Comparison of ENCODE assay signal across 15 cellular contexts in genomic region chr18:79469751-79470150, GRCh38.
DNase-seq lines count a peak whose midpoint lies in the region; ATAC-seq, FAIRE-seq and TF ChIP-seq lines count a peak whose summit lies in the region.
"Had no signal": no experiment of that assay in that cellular context is flagged by ENCODE, and none has a peak within 500 bp of the region (broad histone marks: within the 10 kb centered on the region; RNA-seq: fewer than 3 reads in every experiment).

No MANE protein-coding gene starts in this region.

- H2BK15ac ChIP-seq in H1 (ENCODE audit: low read length), result no peak overlapping the region

- TF ChIP-seq CTCF in H1 (IDR thresholded peaks at IDR 0.05; ENCODE audit: control extremely low read depth in 1 of 3, insufficient read depth in 1 of 3, low read depth in 1 of 3, low read length in 3 of 3), result no peak
- TF ChIP-seq CTCF in right lobe of liver (IDR thresholded peaks at IDR 0.05), result no peak

- no peak overlapping the region for H3K23ac ChIP-seq in H1 (ENCODE audit: insufficient read length)

- H2AK5ac ChIP-seq in H1 (ENCODE audit: low read depth, low read length), result no peak overlapping the region

- POLR2A ChIA-PET in H1 (lab: Charles Lee; ENCODE audit: partially characterized antibody), result no interaction called here

- H3K9ac ChIP-seq in H1 (replicated peaks in 1 of 4; ENCODE audit: extremely low read depth in 1 of 4, low read depth in 3 of 4, low read length in 3 of 4), result no peak overlapping the region

- H2BK5ac ChIP-seq in H1 (ENCODE audit: low read depth, low read length), result no peak overlapping the region

- DNase-seq in activated naive CD8-positive, alpha-beta T cell treated with anti-CD3 and anti-CD28 coated beads for 36 hours, result no peak
- DNase-seq in activated naive CD8-positive, alpha-beta T cell treated with anti-CD3 and anti-CD28 coated beads, Interleukin-2, amount 50 U/mL, for 24 hours, result no peak
- DNase-seq in H1 (ENCODE audit: low read depth in 1 of 2, low spot score in 2 of 2) (no peak), UCSD-AML1 (lab: John Stamatoyannopoulos, UW; ENCODE audit: unreplicated experiment) (no peak), right lobe of liver (no peak), NCI-H2171 (lab: John Stamatoyannopoulos, UW) (no peak)
- DNase-seq: BE2C; CD8-positive, alpha-beta memory T cell; DMS53; GF-D8 had no signal

- no peaks in the 10 kb centered on the region for H3K79me1 ChIP-seq in H1 (ENCODE audit: low read depth, low read length)

- no peak overlapping the region for H3K4me3 ChIP-seq in H1 (ENCODE audit: extremely low read depth in 1 of 4, insufficient read depth in 2 of 4, low read depth in 3 of 4, low read length in 4 of 4)
- no peak overlapping the region for H3K4me3 ChIP-seq in right lobe of liver

- no peaks in the 10 kb centered on the region for H3K79me2 ChIP-seq in H1 (ENCODE audit: control insufficient read depth in 1 of 2, insufficient read depth in 2 of 2, low read length in 2 of 2)

- H3K14ac ChIP-seq in H1 (ENCODE audit: insufficient read length), result no peak overlapping the region

- no peak overlapping the region for H3K4me2 ChIP-seq in H1 (ENCODE audit: insufficient read depth in 1 of 2, low read depth in 2 of 2, low read length in 2 of 2)

- no peaks in the 10 kb centered on the region for H3K9me3 Mint-ChIP-seq in activated naive CD8-positive, alpha-beta T cell treated with anti-CD3 and anti-CD28 coated beads for 36 hours
- no peaks in the 10 kb centered on the region for H3K9me3 Mint-ChIP-seq in activated naive CD8-positive, alpha-beta T cell treated with anti-CD3 and anti-CD28 coated beads, Interleukin-2, amount 50 U/mL, for 24 hours
- H3K9me3 Mint-ChIP-seq in IgD-negative memory B cell, result no peaks in the 10 kb centered on the region
- no peaks in the 10 kb centered on the region for H3K9me3 Mint-ChIP-seq in stimulated activated memory B cell treated with anti-CD40 and anti-IgM and Interleukin-4, amounts not matched to agents 10 μg/mL and 1 μg/mL and 100 μg/mL, for 72 hours
- H3K9me3 Mint-ChIP-seq: CD8-positive, alpha-beta memory T cell had no signal

- H2BK120ac ChIP-seq in H1 (replicated peaks; ENCODE audit: low read depth, low read length), result no peak overlapping the region

- no peak overlapping the region for H2BK20ac ChIP-seq in H1 (ENCODE audit: low read length)

- peak overlapping the region; percentile 1 for H4K91ac ChIP-seq in H1 (replicated peaks; ENCODE audit: insufficient read length, low read length)

- no peak overlapping the region for H4K5ac ChIP-seq in H1 (ENCODE audit: insufficient read length, low read depth, low read length)

- TF ChIP-seq POLR2A in H1 (IDR thresholded peaks at IDR 0.05; ENCODE audit: control extremely low read depth in 1 of 2, low read depth in 2 of 2, low read length in 2 of 2) (no peak), right lobe of liver (IDR thresholded peaks at IDR 0.05) (no peak)

- CTCF ChIA-PET in H1 (lab: Charles Lee; ENCODE audit: partially characterized antibody), result interaction anchor here (1.1 to 2.7 kb wide), 2 partner anchors 58 to 60 kb away, joined by 3 to 6 read pairs; no protein-coding TSS in a partner anchor

- H3K4ac ChIP-seq in H1 (replicated peaks; ENCODE audit: insufficient read length, low read depth, low read length), result no peak overlapping the region

- H3K56ac ChIP-seq in H1 (replicated peaks; ENCODE audit: insufficient read length, low read depth, low read length), result no peak overlapping the region

- 0 out of 2 replicates have a peak overlapping the region, but pooled peaks have one; percentile 27 for H2BK12ac ChIP-seq in H1 (ENCODE audit: low read depth, low read length)

- H3K27me3 Mint-ChIP-seq in activated naive CD8-positive, alpha-beta T cell treated with anti-CD3 and anti-CD28 coated beads for 36 hours, result peaks cover 4% of the 10 kb centered on the region
- H3K27me3 Mint-ChIP-seq in activated naive CD8-positive, alpha-beta T cell treated with anti-CD3 and anti-CD28 coated beads, Interleukin-2, amount 50 U/mL, for 24 hours, result no peaks in the 10 kb centered on the region
- no peaks in the 10 kb centered on the region for H3K27me3 Mint-ChIP-seq in IgD-negative memory B cell
- no peaks in the 10 kb centered on the region for H3K27me3 Mint-ChIP-seq in stimulated activated memory B cell treated with anti-CD40 and anti-IgM and Interleukin-4, amounts not matched to agents 10 μg/mL and 1 μg/mL and 100 μg/mL, for 72 hours

- no peak for FAIRE-seq in H1 (lab: Jason Lieb, UNC)
- FAIRE-seq: A204.1, GM19239 had no signal

- peaks cover 16% of the 10 kb centered on the region for H3K4me1 Mint-ChIP-seq in activated naive CD8-positive, alpha-beta T cell treated with anti-CD3 and anti-CD28 coated beads for 36 hours
- H3K4me1 Mint-ChIP-seq in activated naive CD8-positive, alpha-beta T cell treated with anti-CD3 and anti-CD28 coated beads, Interleukin-2, amount 50 U/mL, for 24 hours, result peaks cover 22% of the 10 kb centered on the region
- peaks cover 23 to 27% (median 27%) of the 10 kb centered on the region in 3 donors for H3K4me1 Mint-ChIP-seq in IgD-negative memory B cell
- peaks cover 41% of the 10 kb centered on the region for H3K4me1 Mint-ChIP-seq in stimulated activated memory B cell treated with anti-CD40 and anti-IgM and Interleukin-4, amounts not matched to agents 10 μg/mL and 1 μg/mL and 100 μg/mL, for 72 hours
- H3K4me1 Mint-ChIP-seq: CD14-positive monocyte had no signal

- H3K27ac ChIP-seq in H1 (ENCODE audit: low read depth, low read length), result no peak overlapping the region
- no peak overlapping the region for H3K27ac ChIP-seq in right lobe of liver

- intact Hi-C loops in right lobe of liver (cut with DNase I), result no loop called here

- H3K27me3 ChIP-seq in H1 (replicated peaks in 1 of 4; ENCODE audit: control insufficient read depth in 3 of 4, extremely low read depth in 1 of 4, insufficient read depth in 3 of 4, low read length in 3 of 4) (no peaks in the 10 kb centered on the region), right lobe of liver (no peaks in the 10 kb centered on the region)
- H3K27me3 ChIP-seq: BE2C had no signal

- no peaks in the 10 kb centered on the region for H4K20me1 ChIP-seq in H1 (replicated peaks in 1 of 2; ENCODE audit: control insufficient read depth in 1 of 2, insufficient read depth in 2 of 2, low read length in 2 of 2)

- WGBS in H1 (ENCODE audit: extremely low coverage in 1 of 2, insufficient coverage in 1 of 2, insufficient read length in 1 of 2, insufficient replicate concordance in 2 of 2, low coverage in 1 of 2, low lambda C conversion rate in 2 of 2, missing lambda C conversion rate in 1 of 2), 2 experiments, result 93% methylated on average over 18 of the region's 19 CpGs; no CpG with 5 or more reads in 1 of the 2 experiments
- 83% methylated on average over 5 of the region's 19 CpGs for WGBS in right lobe of liver (ENCODE audit: insufficient coverage, low coverage, low lambda C conversion rate, missing lambda C conversion rate)

- H3K9me3 ChIP-seq in H1 (ENCODE audit: insufficient read depth in 2 of 2, low read depth in 1 of 2, low read length in 1 of 2), result no peaks in the 10 kb centered on the region; a peak in 1 of 4 replicates
- no peaks in the 10 kb centered on the region for H3K9me3 ChIP-seq in right lobe of liver
- H3K9me3 ChIP-seq: BE2C had no signal

- H3K4me1 ChIP-seq in H1 (replicated peaks in 1 of 4; ENCODE audit: control insufficient read depth in 3 of 4, insufficient read depth in 4 of 4, low read length in 3 of 4) (peaks cover 0 to 7% (median 4%) of the 10 kb centered on the region in 4 experiments; a peak in 6 of 7 replicates), right lobe of liver (no peaks in the 10 kb centered on the region)
- H3K4me1 ChIP-seq: BE2C had no signal

- no peak for ATAC-seq in activated naive CD8-positive, alpha-beta T cell treated with anti-CD3 and anti-CD28 coated beads, Interleukin-2, amount 50 U/mL, for 24 hours
- ATAC-seq in stimulated activated memory B cell treated with anti-CD40 and anti-IgM and Interleukin-4, amounts not matched to agents 10 μg/mL and 1 μg/mL and 100 μg/mL, for 72 hours, result no peak
- ATAC-seq in right lobe of liver, result no peak

- H3K36me3 ChIP-seq in H1 (ENCODE audit: control insufficient read depth in 2 of 4, insufficient read depth in 4 of 4, low read length in 3 of 4) (no peaks in the 10 kb centered on the region), right lobe of liver (no peaks in the 10 kb centered on the region)
- H3K36me3 ChIP-seq: BE2C had no signal

- no peak for TF ChIP-seq RAD21 in H1 (IDR thresholded peaks at IDR 0.05 in 1 of 2, conservative IDR thresholded peaks at IDR 0.05 in 1 of 2; ENCODE audit: low read depth in 2 of 2, low read length in 2 of 2)

- no peak overlapping the region for H3K18ac ChIP-seq in H1 (ENCODE audit: extremely low read depth, low read length)

- H2AFZ ChIP-seq in H1 (ENCODE audit: low read length), result no peak overlapping the region

- H3K36me3 Mint-ChIP-seq in activated naive CD8-positive, alpha-beta T cell treated with anti-CD3 and anti-CD28 coated beads for 36 hours, result peaks cover 52% of the 10 kb centered on the region
- H3K36me3 Mint-ChIP-seq in activated naive CD8-positive, alpha-beta T cell treated with anti-CD3 and anti-CD28 coated beads, Interleukin-2, amount 50 U/mL, for 24 hours (ENCODE audit: low read depth), result peaks cover 59% of the 10 kb centered on the region
- H3K36me3 Mint-ChIP-seq in IgD-negative memory B cell, result peaks cover 4% of the 10 kb centered on the region
- H3K36me3 Mint-ChIP-seq in stimulated activated memory B cell treated with anti-CD40 and anti-IgM and Interleukin-4, amounts not matched to agents 10 μg/mL and 1 μg/mL and 100 μg/mL, for 72 hours, result peaks cover 61% of the 10 kb centered on the region

- no peak overlapping the region for H4K8ac ChIP-seq in H1 (ENCODE audit: extremely low read depth, insufficient read depth, low read length)

- H3K27ac Mint-ChIP-seq in activated naive CD8-positive, alpha-beta T cell treated with anti-CD3 and anti-CD28 coated beads for 36 hours, result peak overlapping the region; percentile 56
- no peak overlapping the region for H3K27ac Mint-ChIP-seq in activated naive CD8-positive, alpha-beta T cell treated with anti-CD3 and anti-CD28 coated beads, Interleukin-2, amount 50 U/mL, for 24 hours
- peak overlapping the region in 2 of 3 donors; percentile 74 to 90 for H3K27ac Mint-ChIP-seq in IgD-negative memory B cell
- peak overlapping the region; percentile 72 for H3K27ac Mint-ChIP-seq in stimulated activated memory B cell treated with anti-CD40 and anti-IgM and Interleukin-4, amounts not matched to agents 10 μg/mL and 1 μg/mL and 100 μg/mL, for 72 hours

- H3K23me2 ChIP-seq in H1 (ENCODE audit: low read depth, low read length), result no peaks in the 10 kb centered on the region

- TF ChIP-seq EP300 in H1 (IDR thresholded peaks at IDR 0.05; ENCODE audit: borderline replicate concordance in 1 of 2, low read depth in 2 of 2, low read length in 2 of 2), result no peak

- H3K4me3 Mint-ChIP-seq in activated naive CD8-positive, alpha-beta T cell treated with anti-CD3 and anti-CD28 coated beads for 36 hours, result no peak overlapping the region
- H3K4me3 Mint-ChIP-seq in activated naive CD8-positive, alpha-beta T cell treated with anti-CD3 and anti-CD28 coated beads, Interleukin-2, amount 50 U/mL, for 24 hours, result no peak overlapping the region
- H3K4me3 Mint-ChIP-seq in IgD-negative memory B cell, result peak overlapping the region in 1 of 4 donors; percentile 66
- no peak overlapping the region for H3K4me3 Mint-ChIP-seq in stimulated activated memory B cell treated with anti-CD40 and anti-IgM and Interleukin-4, amounts not matched to agents 10 μg/mL and 1 μg/mL and 100 μg/mL, for 72 hours
- H3K4me3 Mint-ChIP-seq: CD14-positive monocyte; CD8-positive, alpha-beta memory T cell had no signal
